ENCODE assay signal across 30 cellular contexts in the genomic region with DNA sequence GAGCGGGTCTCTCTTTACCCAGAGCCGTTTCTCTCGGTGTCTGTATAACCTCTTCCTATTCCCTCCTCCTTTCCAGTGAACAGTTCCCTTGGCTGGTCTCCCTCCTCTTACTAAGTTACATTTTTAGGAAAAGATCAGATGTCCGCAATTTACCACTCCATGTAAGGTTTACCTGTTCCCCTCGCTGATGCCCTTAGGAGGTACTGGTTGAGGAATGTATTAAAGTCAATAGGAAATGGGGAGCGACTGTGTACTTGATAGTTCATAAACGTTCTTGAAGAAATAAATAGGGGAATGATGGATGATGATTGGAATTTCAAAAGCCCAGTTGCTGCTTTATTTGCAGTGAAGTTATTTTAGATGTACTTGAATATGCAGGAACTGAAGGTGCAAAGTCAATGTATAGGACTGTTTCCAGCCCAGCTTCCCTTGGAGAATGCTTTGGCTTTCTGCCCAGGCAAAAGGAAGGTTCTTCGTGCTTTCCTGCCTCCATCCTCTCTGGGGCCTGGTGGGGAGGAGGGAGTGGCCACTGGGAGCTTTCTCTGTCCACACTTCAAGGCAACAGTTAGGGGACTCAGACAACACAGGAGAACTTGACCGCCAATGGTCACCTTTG. TPM values are rescaled to one million over a fixed set of nuclear protein-coding genes. Genes with fewer than 3 reads are reported as not detected.
DNase-seq lines count a peak whose midpoint lies in the region; ATAC-seq and TF ChIP-seq lines count a peak whose summit lies in the region.
"Had no signal": no experiment of that assay in that cellular context is flagged by ENCODE, and none has a peak within 500 bp of the region (broad histone marks: within the 10 kb centered on the region; RNA-seq: fewer than 3 reads in every experiment).

No MANE protein-coding gene starts in this region.

- peak overlapping the region; percentile 73 for H3K27ac ChIP-seq in left ventricle myocardium inferior (replicated peaks)
- H3K27ac ChIP-seq: ascending aorta, C4-2B, ovary, vagina had no signal

- peak; percentile 7 for DNase-seq in HT1080 (ENCODE audit: low read depth)
- DNase-seq in NCI-H226: peak; percentile 11
- DNase-seq in left ventricle myocardium inferior: no peak
- DNase-seq in mucosa of gallbladder (ENCODE audit: low spot score): peak; percentile 16
- no peak for DNase-seq in NCI-H2227 (lab: John Stamatoyannopoulos, UW; ENCODE audit: unreplicated experiment)
- no peak for DNase-seq in activated CD8-positive, alpha-beta memory T cell treated with anti-CD3 and anti-CD28 coated beads, Interleukin-2, amount 50 U/mL, for 4 hours
- DNase-seq in omental fat pad (ENCODE audit: low spot score): no peak
- DNase-seq: activated gamma-delta T cell; activated naive CD8-positive, alpha-beta T cell treated with anti-CD3 and anti-CD28 coated beads, Interleukin-2, amount 10 ng/mL, durations not matched to agents 7 days and 5 days; activated T-cell treated with anti-CD3 and anti-CD28 coated beads, Interleukin-2, amount 50 U/mL, for 1 hour; Caco-2; DND-41; H9; IMR-90; mucosa of descending colon; NCI-H1092 treated with DMSO at 0.1 percent for 48 hours; NCI-H1930; NCI-H345; NCI-H774; nephron progenitor cell; ovary; stimulated activated CD4-positive, alpha-beta T cell treated with anti-CD3 and anti-CD28 coated beads, Interleukin-4, amount 100 ng/mL, for 4 hours; T-helper 2 cell had no signal

- peaks cover 17% of the 10 kb centered on the region for H3K27me3 ChIP-seq in left ventricle myocardium inferior (ENCODE audit: low read depth)
- H3K27me3 ChIP-seq: ascending aorta, ovary, vagina had no signal

- no peak overlapping the region for H3K4me3 ChIP-seq in left ventricle myocardium inferior
- H3K4me3 ChIP-seq: ascending aorta, mucosa of descending colon, ovary, vagina had no signal

- H3K36me3 ChIP-seq in left ventricle myocardium inferior: no peaks in the 10 kb centered on the region
- H3K36me3 ChIP-seq: ascending aorta, ovary, vagina had no signal

- ATAC-seq in activated CD4-positive, CD25-positive, alpha-beta regulatory T cell treated with anti-CD3 and anti-CD28 coated beads, Interleukin-2, amount 50 U/mL, for 24 hours: no peak
- no peak for ATAC-seq in omental fat pad (ENCODE audit: low FRiP score)
- ATAC-seq: mucosa of descending colon; SK-N-SH treated with all-trans-retinoic acid at 6 μM for 48 hours; stimulated activated memory B cell treated with anti-CD40 and anti-IgM and Interleukin-4, amounts not matched to agents 10 μg/mL and 1 μg/mL and 100 μg/mL, for 72 hours had no signal

- no peaks in the 10 kb centered on the region for H3K9me3 ChIP-seq in left ventricle myocardium inferior (replicated peaks)
- H3K9me3 ChIP-seq: ascending aorta, Caco-2, mucosa of descending colon, ovary, vagina had no signal

- TF ChIP-seq CTCF in left ventricle myocardium inferior (IDR thresholded peaks at IDR 0.05; ENCODE audit: borderline replicate concordance): no peak
- TF ChIP-seq CTCF in omental fat pad (IDR thresholded peaks at IDR 0.05): no peak

- intact Hi-C loops in left ventricle myocardium inferior (cut with micrococcal nuclease): no loop called here

- peaks cover 84% of the 10 kb centered on the region for H3K4me1 ChIP-seq in left ventricle myocardium inferior
- H3K4me1 ChIP-seq: ascending aorta, Caco-2 had no signal

RNA-seq across cellular contexts. Expression of a gene that starts 19.9 kb away (rescaled TPM):
- total RNA-seq in HT1080 (2014; rRNA removed; shearing (Covaris generic)): 2.9 and 6.0 TPM in 2 replicates
- 0.77 and 1.4 TPM in 2 replicates for polyA plus RNA-seq in HT1080 (2015; cell fraction: cytosol; rRNA removed)
- 2.1 and 2.5 TPM in 2 replicates for polyA plus RNA-seq in HT1080 (2015; cell fraction: nucleus; rRNA removed)
- total RNA-seq in left ventricle myocardium inferior (42.1 TPM), mucosa of gallbladder (10.1 TPM), omental fat pad (100 to 1,000 TPM in 1 of 4 donors, 10 to 100 TPM in 3; 29.7 to 324 (median 74.1) TPM)
- total RNA-seq: activated naive CD8-positive, alpha-beta T cell treated with anti-CD3 and anti-CD28 coated beads, Interleukin-2, amount 10 ng/mL, durations not matched to agents 7 days and 5 days; Caco-2; H9; IMR-90; OCI-LY7 had no signal
- polyA plus RNA-seq: IMR-90 had no signal

Comparison
In these comparisons a context has a peak if more than half of its experiments do, and no peak if none do; other contexts are left out.
1. DNase-seq: peak in HT1080 (single experiment), NCI-H226 (single experiment) and mucosa of gallbladder (single experiment); none in left ventricle myocardium inferior (single experiment), NCI-H2227 (single experiment), activated CD8-positive, alpha-beta memory T cell treated with anti-CD3 and anti-CD28 coated beads, Interleukin-2, amount 50 U/mL, for 4 hours (single experiment) and omental fat pad (single experiment).